In the genomic region with DNA sequence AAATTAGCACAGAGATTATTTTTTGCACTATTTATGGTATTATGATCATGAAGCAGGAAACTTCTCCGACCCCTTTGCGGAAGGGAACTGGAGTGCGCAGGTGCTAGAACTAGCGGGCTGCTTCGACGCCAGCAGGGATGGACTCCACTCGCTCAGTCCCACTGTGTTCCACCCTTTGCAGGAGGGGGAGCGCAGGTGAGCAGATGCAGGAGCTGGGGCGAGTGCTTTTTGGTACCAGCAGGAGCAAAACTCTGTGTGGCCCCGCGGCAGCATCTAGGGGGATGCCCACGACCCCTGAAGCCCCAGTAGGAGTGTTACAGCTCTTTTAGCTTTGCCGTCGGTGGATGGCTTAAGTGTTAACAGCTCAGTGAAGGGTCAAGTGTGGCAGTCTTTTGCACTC, we compare ENCODE assay signal across 10 cellular contexts.
"Had no signal": no experiment of that assay in that cellular context is flagged by ENCODE, and none has a peak within 500 bp of the region (broad histone marks: within the 10 kb centered on the region; RNA-seq: fewer than 3 reads in every experiment).

No MANE protein-coding gene starts in this region.

- H2AFZ ChIP-seq: GM23248, GM23338 had no signal

- FAIRE-seq: H54 had no signal

- H3K9ac ChIP-seq: GM23248 had no signal

- H3K4me1 Mint-ChIP-seq: GM23338 had no signal

- H3K4me2 ChIP-seq: GM23338 had no signal

- H3K27ac ChIP-seq: GM23248 had no signal

- H3K4me3 ChIP-seq: GM23248, GM23338, HAP-1 had no signal

- ATAC-seq: GM23338, HCT116 had no signal

- DNase-seq: GM23248, GOT3, H7, H9, HCEC 1CT, HFFc6 had no signal

- H3K4me3 Mint-ChIP-seq: GM23338, HFFc6 had no signal

- H3K36me3 ChIP-seq: HAP-1 had no signal

- H3K9me3 ChIP-seq: HAP-1 had no signal

- H3K4me1 ChIP-seq: HAP-1 had no signal

- H3K27ac Mint-ChIP-seq: GM23338, HFFc6 had no signal
